Comparison of ENCODE assay signal across 1 cellular context in genomic region chr1:110348050-110348449, GRCh38.
TF ChIP-seq lines count a peak whose summit lies in the region.

No MANE protein-coding gene starts in this region.

TF ChIP-seq in IMR-90, 13 proteins besides CTCF, POLR2A, EP300 and RAD21 (continued from another document):
- TF ChIP-seq MAFK (IDR thresholded peaks at IDR 0.05; ENCODE audit: low read depth, low read length) (no peak), RCOR1 (IDR thresholded peaks at IDR 0.05; ENCODE audit: insufficient replicate concordance, low read length) (no peak), SMC3 (IDR thresholded peaks at IDR 0.05; ENCODE audit: low read depth, low read length) (no peak), MXI1 (IDR thresholded peaks at IDR 0.05; ENCODE audit: borderline replicate concordance, low read depth, low read length) (no peak), BHLHE40 (IDR thresholded peaks at IDR 0.05; ENCODE audit: low read depth, low read length) (no peak), CHD1 (IDR thresholded peaks at IDR 0.05; ENCODE audit: low read depth, low read length) (no peak), MAZ (IDR thresholded peaks at IDR 0.05; ENCODE audit: borderline replicate concordance, low read depth, low read length) (no peak)
